Comparison of ENCODE assay signal across 10 cellular contexts in the genomic region with DNA sequence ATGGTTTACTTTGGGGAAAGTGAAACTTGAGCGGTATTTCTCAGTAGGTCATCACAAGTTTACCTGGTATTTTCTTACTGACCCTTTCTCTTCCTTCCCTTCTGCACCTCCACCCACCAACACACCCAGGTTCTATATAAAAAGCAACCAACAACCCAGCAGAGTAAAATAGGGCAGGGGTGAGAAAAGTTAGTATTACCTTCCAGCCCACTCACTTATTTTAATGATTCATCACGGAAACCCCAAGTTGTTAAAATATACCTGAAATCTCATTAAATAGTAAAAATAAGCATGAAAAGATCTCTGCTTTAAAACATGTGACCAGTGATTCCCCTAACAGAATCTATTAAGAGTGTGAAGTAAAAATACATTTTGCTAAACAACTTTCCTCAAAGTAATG.
DNase-seq lines count a peak whose midpoint lies in the region; ATAC-seq and TF ChIP-seq lines count a peak whose summit lies in the region.
"Had no signal": no experiment of that assay in that cellular context is flagged by ENCODE, and none has a peak within 500 bp of the region (broad histone marks: within the 10 kb centered on the region; RNA-seq: fewer than 3 reads in every experiment).

No MANE protein-coding gene starts in this region.

- H3K4me3 Mint-ChIP-seq in activated T-helper 17 cell treated with anti-CD3 and anti-CD28 coated beads, Interleukin-2, amount 50 U/mL, for 72 hours, result peak overlapping the region; percentile 54

- H3K9me3 Mint-ChIP-seq in activated T-helper 17 cell treated with anti-CD3 and anti-CD28 coated beads, Interleukin-2, amount 50 U/mL, for 72 hours, result no peaks in the 10 kb centered on the region

- peaks cover 19% of the 10 kb centered on the region for H3K4me1 Mint-ChIP-seq in activated T-helper 17 cell treated with anti-CD3 and anti-CD28 coated beads, Interleukin-2, amount 50 U/mL, for 72 hours

- ATAC-seq in GM18505 (IDR thresholded peaks at IDR 0.05; ENCODE audit: unreplicated experiment) (peak; percentile 68), GM19467 (IDR thresholded peaks at IDR 0.05; ENCODE audit: unreplicated experiment) (peak; percentile 87), HG03064 (IDR thresholded peaks at IDR 0.05; ENCODE audit: low read depth, unreplicated experiment) (peak; percentile 65)
- ATAC-seq in activated T-helper 17 cell treated with anti-CD3 and anti-CD28 coated beads, Interleukin-2, amount 50 U/mL, for 72 hours (replicated peaks), result peak; percentile 68

- no peaks in the 10 kb centered on the region for H3K27me3 Mint-ChIP-seq in activated T-helper 17 cell treated with anti-CD3 and anti-CD28 coated beads, Interleukin-2, amount 50 U/mL, for 72 hours

- no peak for TF ChIP-seq POLR2A in GM18505 (IDR thresholded peaks at IDR 0.05; ENCODE audit: borderline replicate concordance, extremely low read depth, insufficient read depth, insufficient read length)

- no peaks in the 10 kb centered on the region for H3K36me3 Mint-ChIP-seq in activated T-helper 17 cell treated with anti-CD3 and anti-CD28 coated beads, Interleukin-2, amount 50 U/mL, for 72 hours (ENCODE audit: low read depth)

- peak overlapping the region; percentile 70 for H3K27ac Mint-ChIP-seq in activated T-helper 17 cell treated with anti-CD3 and anti-CD28 coated beads, Interleukin-2, amount 50 U/mL, for 72 hours
- H3K27ac Mint-ChIP-seq: progenitor cell of endocrine pancreas had no signal

- DNase-seq in iPS-NIHi7 (ENCODE audit: extremely low spot score) (no peak), NCI-H146 treated with DMSO at 0.1 percent for 48 hours (lab: John Stamatoyannopoulos, UW; ENCODE audit: unreplicated experiment) (no peak), NOMO-1 treated with DMSO at 0.1 percent for 48 hours (lab: John Stamatoyannopoulos, UW; ENCODE audit: unreplicated experiment) (no peak)
- DNase-seq in stimulated activated naive CD4-positive, alpha-beta T cell (lab: John Stamatoyannopoulos, UW), result no peak
- DNase-seq: DMS79 had no signal
